ENCODE assay signal across 1 cellular context in genomic region chr12:85182699-85183098, GRCh38.
TF ChIP-seq lines count a peak whose summit lies in the region.

No MANE protein-coding gene starts in this region.

TF ChIP-seq in WTC11, 78 proteins besides CTCF, POLR2A, EP300 and RAD21 (continued from another document):
- no peak for TF ChIP-seq ZNF512 (CRISPR knock-in tag; IDR thresholded peaks at IDR 0.05; ENCODE audit: borderline replicate concordance)
